Comparison of ENCODE assay signal across 1 cellular context in genomic region chr10:132309466-132309865, GRCh38.
TF ChIP-seq lines count a peak whose summit lies in the region.

No MANE protein-coding gene starts in this region.

TF ChIP-seq in WTC11, 78 proteins besides CTCF, POLR2A, EP300 and RAD21 (continued from another document):
- no peak for TF ChIP-seq PRDM15 (CRISPR knock-in tag; IDR thresholded peaks at IDR 0.05)
